Comparison of ENCODE assay signal across 8 cellular contexts in genomic region chr10:91409869-91410637, GRCh38. TPM values are rescaled to one million over a fixed set of nuclear protein-coding genes. Genes with fewer than 3 reads are reported as not detected.
DNase-seq lines count a peak whose midpoint lies in the region; ATAC-seq and TF ChIP-seq lines count a peak whose summit lies in the region.

Gene HECTD2, plus strand, starts transcription at chr10:91410344. Its CDS starts 95 bp downstream, at chr10:91410439.

- H3K9me3 ChIP-seq in PC-9 (ENCODE audit: insufficient read depth, low read depth) = no peaks in the 10 kb centered on the region

- H3K27me3 Mint-ChIP-seq in activated T-helper 17 cell treated with anti-CD3 and anti-CD28 coated beads, Interleukin-2, amount 50 U/mL, for 72 hours = no peaks in the 10 kb centered on the region
- H3K27me3 Mint-ChIP-seq in nephron progenitor cell (ENCODE audit: low read depth, poor library complexity) = peaks cover 2% of the 10 kb centered on the region
- peaks cover 20% of the 10 kb centered on the region for H3K27me3 Mint-ChIP-seq in stimulated activated naive CD8-positive, alpha-beta T cell treated with anti-CD3 and anti-CD28 coated beads, Interleukin-15, Interleukin-2, amounts not matched to agents 100 ng/mL and 50 ng/mL, for 24 hours

- no peak; the same call in 1 of the 2 replicates for TF ChIP-seq CTCF in PC-9 (conservative IDR thresholded peaks at IDR 0.05)
- TF ChIP-seq CTCF in nephron progenitor cell (IDR thresholded peaks at IDR 0.05) = no peak

- H3K27ac ChIP-seq in PC-9 = peak within 1 kb of the TSS; percentile 74

- no peaks in the 10 kb centered on the region for H4K20me1 ChIP-seq in PC-9 (ENCODE audit: insufficient read depth)

- BruUV-seq in PC-9 (replicated peaks; lab: Mats Ljungman, UMichigan) = no TSS peak

- H3K79me2 ChIP-seq in PC-9 (ENCODE audit: low read depth) = no peaks in the 10 kb centered on the region

- H3K4me3 ChIP-seq in PC-9 = peak within 1 kb of the TSS; percentile 70

- H3K4me1 Mint-ChIP-seq in activated T-helper 17 cell treated with anti-CD3 and anti-CD28 coated beads, Interleukin-2, amount 50 U/mL, for 72 hours = peaks cover 6% of the 10 kb centered on the region
- peaks cover 42% of the 10 kb centered on the region for H3K4me1 Mint-ChIP-seq in nephron progenitor cell
- peaks cover 28% of the 10 kb centered on the region for H3K4me1 Mint-ChIP-seq in stimulated activated naive CD8-positive, alpha-beta T cell treated with anti-CD3 and anti-CD28 coated beads, Interleukin-15, Interleukin-2, amounts not matched to agents 100 ng/mL and 50 ng/mL, for 24 hours (ENCODE audit: low read depth)

- H3K27me3 ChIP-seq in PC-9 (ENCODE audit: insufficient read depth, low read depth) = no peaks in the 10 kb centered on the region

- H3K9me3 Mint-ChIP-seq in activated T-helper 17 cell treated with anti-CD3 and anti-CD28 coated beads, Interleukin-2, amount 50 U/mL, for 72 hours = no peaks in the 10 kb centered on the region
- H3K9me3 Mint-ChIP-seq in nephron progenitor cell = no peaks in the 10 kb centered on the region
- no peaks in the 10 kb centered on the region for H3K9me3 Mint-ChIP-seq in stimulated activated naive CD8-positive, alpha-beta T cell treated with anti-CD3 and anti-CD28 coated beads, Interleukin-15, Interleukin-2, amounts not matched to agents 100 ng/mL and 50 ng/mL, for 24 hours

- H3K27ac Mint-ChIP-seq in activated T-helper 17 cell treated with anti-CD3 and anti-CD28 coated beads, Interleukin-2, amount 50 U/mL, for 72 hours = peak within 1 kb of the TSS; percentile 87
- peak within 1 kb of the TSS; percentile 99 for H3K27ac Mint-ChIP-seq in nephron progenitor cell
- peak within 1 kb of the TSS; percentile 99 for H3K27ac Mint-ChIP-seq in stimulated activated naive CD8-positive, alpha-beta T cell treated with anti-CD3 and anti-CD28 coated beads, Interleukin-15, Interleukin-2, amounts not matched to agents 100 ng/mL and 50 ng/mL, for 24 hours

- CTCF ChIA-PET in PC-9 (lab: Charles Lee) = interaction anchor here (0.6 kb wide), 1 partner anchor 1184 kb away, joined by 3 read pairs; no protein-coding TSS in a partner anchor

- no peaks in the 10 kb centered on the region for H3K36me3 Mint-ChIP-seq in activated T-helper 17 cell treated with anti-CD3 and anti-CD28 coated beads, Interleukin-2, amount 50 U/mL, for 72 hours (ENCODE audit: low read depth)
- no peaks in the 10 kb centered on the region for H3K36me3 Mint-ChIP-seq in nephron progenitor cell (ENCODE audit: low read depth)
- peaks cover 4% of the 10 kb centered on the region for H3K36me3 Mint-ChIP-seq in stimulated activated naive CD8-positive, alpha-beta T cell treated with anti-CD3 and anti-CD28 coated beads, Interleukin-15, Interleukin-2, amounts not matched to agents 100 ng/mL and 50 ng/mL, for 24 hours (ENCODE audit: low read depth)

- no peaks in the 10 kb centered on the region for H3K36me3 ChIP-seq in PC-9 (ENCODE audit: low read depth)

- POLR2A ChIA-PET in PC-9 (lab: Charles Lee; ENCODE audit: unreplicated experiment) = no interaction called here

- peak within 1 kb of the TSS; percentile 97 for H2AFZ ChIP-seq in PC-9

- ATAC-seq in GM19438 (IDR thresholded peaks at IDR 0.05; ENCODE audit: low read depth, unreplicated experiment) (peak; percentile 82), HG03565 (IDR thresholded peaks at IDR 0.05; ENCODE audit: unreplicated experiment) (peak; percentile 75)
- peak; percentile 76 for ATAC-seq in activated T-helper 17 cell treated with anti-CD3 and anti-CD28 coated beads, Interleukin-2, amount 50 U/mL, for 72 hours (replicated peaks)

- H3K9me2 ChIP-seq in PC-9 (ENCODE audit: insufficient read depth) = no peaks in the 10 kb centered on the region

- H3K4me2 ChIP-seq in PC-9 = peak within 1 kb of the TSS; percentile 86

- no peaks in the 10 kb centered on the region for H3F3A ChIP-seq in PC-9 (ENCODE audit: insufficient read depth, low read depth)

- DNase-seq in D341Med (ENCODE audit: low spot score) (peak; percentile 82), PC-9 (peak; percentile 35 to 72), fibroblast of peridontal ligament (ENCODE audit: extremely low read depth) (peak; percentile 59), nephron progenitor cell (peak; percentile 86)

- peak within 1 kb of the TSS; percentile 80 for H3K4me3 Mint-ChIP-seq in activated T-helper 17 cell treated with anti-CD3 and anti-CD28 coated beads, Interleukin-2, amount 50 U/mL, for 72 hours
- H3K4me3 Mint-ChIP-seq in nephron progenitor cell = peak within 1 kb of the TSS; percentile 90
- H3K4me3 Mint-ChIP-seq in stimulated activated naive CD8-positive, alpha-beta T cell treated with anti-CD3 and anti-CD28 coated beads, Interleukin-15, Interleukin-2, amounts not matched to agents 100 ng/mL and 50 ng/mL, for 24 hours = peak within 1 kb of the TSS; percentile 97

- intact Hi-C loops in PC-9 (cut with micrococcal nuclease; ENCODE audit: unreplicated experiment) = loop anchor here (2.0 kb wide), 1 partner anchor 503 kb away; no protein-coding TSS in a partner anchor

- peaks cover 4% of the 10 kb centered on the region; the same call in 1 of the 2 replicates for H3K4me1 ChIP-seq in PC-9 (replicated peaks; ENCODE audit: insufficient read depth)

RNA-seq across cellular contexts. Expression of gene HECTD2, which starts in this region (rescaled TPM):
- 3.2 and 5.2 TPM in 2 replicates for total RNA-seq in PC-9 (2021)
- total RNA-seq in activated T-helper 17 cell treated with anti-CD3 and anti-CD28 coated beads, Interleukin-2, amount 50 U/mL, for 72 hours = 1 to 10 TPM; 4.0 to 7.0 TPM

Comparison
In these comparisons a context has a peak if more than half of its experiments do, and no peak if none do; other contexts are left out.
1. Peak in every context shown above with its lines: DNase-seq, ATAC-seq, H3K4me3 ChIP-seq and H3K27ac ChIP-seq.